Comparison of ENCODE assay signal across 8 cellular contexts in the genomic region with DNA sequence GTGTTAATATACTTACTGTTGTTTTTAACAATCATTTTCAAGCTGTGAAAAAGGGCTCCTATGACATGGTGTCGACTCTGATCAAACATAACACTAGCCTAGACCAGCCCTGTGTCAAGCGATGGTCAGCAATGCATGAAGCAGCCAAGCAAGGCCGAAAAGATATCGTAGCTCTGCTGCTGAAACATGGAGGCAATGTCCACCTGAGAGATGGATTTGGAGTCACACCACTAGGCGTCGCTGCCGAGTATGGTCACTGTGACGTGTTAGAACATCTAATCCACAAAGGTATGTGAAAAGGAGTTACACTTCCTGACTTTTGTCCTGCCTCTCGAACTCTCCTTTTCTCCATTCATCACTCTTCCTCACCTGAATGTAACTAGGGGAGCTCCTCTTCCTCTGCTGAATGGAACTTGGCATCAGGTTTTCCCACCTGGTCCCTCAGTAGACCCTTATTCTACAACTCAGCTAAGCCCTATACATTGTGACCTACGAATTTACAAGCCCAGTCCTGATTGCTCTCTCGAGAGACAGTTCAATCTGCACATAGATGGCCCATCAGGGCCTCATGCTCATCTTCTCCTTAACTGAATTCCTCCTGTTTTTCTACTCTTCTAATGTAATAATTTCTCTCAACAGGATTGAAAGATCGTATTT. TPM values are rescaled to one million over a fixed set of nuclear protein-coding genes. Genes with fewer than 3 reads are reported as not detected.
A peak's percentile ranks its signal among the peaks of the same experiment; 100 is the strongest.
DNase-seq lines count a peak whose midpoint lies in the region; ATAC-seq and TF ChIP-seq lines count a peak whose summit lies in the region.

No MANE protein-coding gene starts in this region.

- no peaks in the 10 kb centered on the region for H3K36me3 ChIP-seq in osteoblast (ENCODE audit: insufficient read depth, low read length)

- H3K27ac ChIP-seq in dorsolateral prefrontal cortex: no peak overlapping the region
- H3K27ac ChIP-seq in osteoblast (ENCODE audit: low read depth, low read length): no peak overlapping the region

- no peaks in the 10 kb centered on the region for H3K79me2 ChIP-seq in osteoblast (ENCODE audit: insufficient read depth, low read length)

- ATAC-seq in GM21381 (IDR thresholded peaks at IDR 0.05; ENCODE audit: unreplicated experiment) (peak; percentile 89), HG03571 (IDR thresholded peaks at IDR 0.05; ENCODE audit: unreplicated experiment) (peak; percentile 88)

- H2AFZ ChIP-seq in osteoblast (ENCODE audit: low read length): no peak overlapping the region

- no peak overlapping the region for H3K4me3 Mint-ChIP-seq in Calu3 (ENCODE audit: low read depth, unreplicated experiment)

- no peaks in the 10 kb centered on the region for H4K20me1 ChIP-seq in osteoblast (ENCODE audit: insufficient read depth, low read length)

- intact Hi-C loops in Calu3 (cut with micrococcal nuclease; ENCODE audit: unreplicated experiment) (no loop called here), dorsolateral prefrontal cortex (cut with DNase I) (no loop called here)

- no peaks in the 10 kb centered on the region for H3K27me3 ChIP-seq in dorsolateral prefrontal cortex
- no peaks in the 10 kb centered on the region for H3K27me3 ChIP-seq in osteoblast (ENCODE audit: insufficient read depth, low read length)

- no peaks in the 10 kb centered on the region for H3K9me3 Mint-ChIP-seq in Calu3 (ENCODE audit: low read depth, unreplicated experiment)

- no peaks in the 10 kb centered on the region for H3K36me3 Mint-ChIP-seq in Calu3 (ENCODE audit: insufficient read depth, unreplicated experiment)

- DNase-seq in Calu3: peak; percentile 56
- DNase-seq in activated CD4-positive, CD25-positive, alpha-beta regulatory T cell treated with anti-CD3 and anti-CD28 coated beads, Interleukin-2, amount 50 U/mL, for 16 hours (ENCODE audit: low read depth, low spot score): peak; percentile 10
- peak in 2 of 10 donors; percentile 13 to 27 for DNase-seq in dorsolateral prefrontal cortex
- peak; percentile 50 for DNase-seq in osteoblast (ENCODE audit: insufficient read length, low spot score, missing footprints)
- no peak for DNase-seq in NCI-H187 (lab: John Stamatoyannopoulos, UW)
- no peak for DNase-seq in amniotic stem cell (lab: John Stamatoyannopoulos, UW)

- TF ChIP-seq CTCF in Calu3 (IDR thresholded peaks at IDR 0.05; ENCODE audit: unreplicated experiment) (peak; percentile 38), dorsolateral prefrontal cortex (IDR thresholded peaks at IDR 0.05 in 54 of 56, conservative IDR thresholded peaks at IDR 0.05 in 2 of 56; ENCODE audit: low read depth in 1 of 56, partially characterized antibody in 56 of 56) (peak in 39 of 56 donors; percentile 15 to 57 (median 30)), osteoblast (IDR thresholded peaks at IDR 0.05; ENCODE audit: extremely low read depth, low read depth, low read length) (peak; percentile 65)

- CTCF ChIA-PET in Calu3 (lab: Charles Lee): interaction anchor here (1.0 kb wide), 1 partner anchor 43 kb away, joined by 3 read pairs; no protein-coding TSS in a partner anchor

- no peaks in the 10 kb centered on the region for H3K4me1 Mint-ChIP-seq in Calu3 (ENCODE audit: low read depth, unreplicated experiment)

- H3K4me3 ChIP-seq in dorsolateral prefrontal cortex (no peak overlapping the region), osteoblast (ENCODE audit: insufficient read depth, low read length) (no peak overlapping the region)

- H3K4me1 ChIP-seq in osteoblast (ENCODE audit: insufficient read depth, low read length): no peaks in the 10 kb centered on the region

- H3K27ac Mint-ChIP-seq in Calu3 (ENCODE audit: unreplicated experiment): no peak overlapping the region

- H3K4me2 ChIP-seq in osteoblast (ENCODE audit: insufficient read depth, low read length): no peak overlapping the region

- H3K9me3 ChIP-seq in osteoblast (ENCODE audit: low read depth, low read length): no peaks in the 10 kb centered on the region

- BruUV-seq in Calu3 (replicated peaks; lab: Mats Ljungman, UMichigan): no TSS peak

- H3K27me3 Mint-ChIP-seq in Calu3 (ENCODE audit: unreplicated experiment): no peaks in the 10 kb centered on the region

RNA-seq across cellular contexts. Expression of gene ASB15, which starts 23.0 kb away (rescaled TPM):
- total RNA-seq in Calu3 (2022) (not detected in 2 replicates), dorsolateral prefrontal cortex (not detected), osteoblast (not detected in 2 replicates)

RNA-seq across cellular contexts. Expression of gene LMOD2, which starts 31.0 kb away (rescaled TPM):
- total RNA-seq in Calu3 (2022) (not detected in 2 replicates), dorsolateral prefrontal cortex (not detected), osteoblast (not detected in 2 replicates)

Comparison
In these comparisons a context has a peak if more than half of its experiments do, and no peak if none do; other contexts are left out.
1. DNase-seq: peak in Calu3 (single experiment), activated CD4-positive, CD25-positive, alpha-beta regulatory T cell treated with anti-CD3 and anti-CD28 coated beads, Interleukin-2, amount 50 U/mL, for 16 hours (single experiment) and osteoblast (single experiment); none in NCI-H187 (0 of 2) and amniotic stem cell (single experiment).
2. Peak in every context shown above with its lines, with median percentiles within 50 percentile points of each other: CTCF ChIP-seq.